ENCODE assay signal across 2 cellular contexts in genomic region chr4:119142837-119143236, GRCh38.
TF ChIP-seq lines count a peak whose summit lies in the region.

No MANE protein-coding gene starts in this region.

TF ChIP-seq in GM23338, 12 proteins besides CTCF, POLR2A, EP300 and RAD21 (continued from another document):
- TF ChIP-seq JUNB (IDR thresholded peaks at IDR 0.05; ENCODE audit: unreplicated experiment) (no peak), CREB1 (CRISPR knock-in tag; IDR thresholded peaks at IDR 0.05; ENCODE audit: low read depth) (no peak), ZNF462 (CRISPR knock-in tag; IDR thresholded peaks at IDR 0.05) (no peak), ETS1 (IDR thresholded peaks at IDR 0.05) (no peak), POLR2AphosphoS5 (IDR thresholded peaks at IDR 0.05; ENCODE audit: low read depth) (no peak), EZH2 (IDR thresholded peaks at IDR 0.05; ENCODE audit: low read depth, unreplicated experiment) (no peak), REST (IDR thresholded peaks at IDR 0.05; ENCODE audit: unreplicated experiment) (no peak), ZNF331 (CRISPR knock-in tag; IDR thresholded peaks at IDR 0.05; ENCODE audit: low read depth) (no peak), ZNF114 (CRISPR knock-in tag; IDR thresholded peaks at IDR 0.05) (no peak), NANOG (IDR thresholded peaks at IDR 0.05; ENCODE audit: borderline replicate concordance) (no peak), EZH2phosphoT487 (IDR thresholded peaks at IDR 0.05; ENCODE audit: unreplicated experiment) (no peak)

TF ChIP-seq in H1, 55 proteins besides CTCF, POLR2A, EP300 and RAD21:
- TF ChIP-seq MAFK (IDR thresholded peaks at IDR 0.05; ENCODE audit: low read depth, low read length) (peak; percentile 97), CHD2 (IDR thresholded peaks at IDR 0.05; ENCODE audit: low read length) (no peak), BACH1 (IDR thresholded peaks at IDR 0.05; ENCODE audit: low read length) (peak; percentile 84), RXRA (IDR thresholded peaks at IDR 0.05; ENCODE audit: insufficient read depth, low read depth, low read length) (no peak)
TF ChIP-seq in H1: peak in this region for 2.
